Comparison of ENCODE assay signal across 23 cellular contexts in genomic region chr13:109148243-109148642, GRCh38.
DNase-seq lines count a peak whose midpoint lies in the region; TF ChIP-seq lines count a peak whose summit lies in the region.
"Had no signal": no experiment of that assay in that cellular context is flagged by ENCODE, and none has a peak within 500 bp of the region (broad histone marks: within the 10 kb centered on the region; RNA-seq: fewer than 3 reads in every experiment).

No MANE protein-coding gene starts in this region.

- no peaks in the 10 kb centered on the region for H3K9me3 Mint-ChIP-seq in T-helper 2 cell treated with Interferon-gamma antibody and Interleukin-4, amounts not matched to agents 5 μg/mL and 100 μg/mL, for 36 hours
- H3K9me3 Mint-ChIP-seq: activated CD4-positive, alpha-beta memory T cell treated with anti-CD3 and anti-CD28 coated beads, Interleukin-2, amount 10 ng/mL, durations not matched to agents 7 days and 5 days; activated naive CD4-positive, alpha-beta T cell treated with anti-CD3 and anti-CD28 coated beads, Interleukin-2, amount 10 ng/mL, durations not matched to agents 7 days and 5 days; activated T-cell treated with anti-CD3 and anti-CD28 coated beads, Interleukin-2, amount 50 U/mL, for 24 hours; stimulated activated effector memory CD8-positive, alpha-beta T cell treated with anti-CD3 and anti-CD28 coated beads, Interleukin-12 subunit alpha, Interleukin-12 subunit beta, amount 100 ng/mL, for 72 hours; T-helper 1 cell treated with Interleukin-12 subunit alpha and Interleukin-12 subunit beta and Interleukin-4 antibody, amounts not matched to agents 30 μg/mL and 1 μg/mL, for 36 hours; WTC11 had no signal

- DNase-seq in EH (ENCODE audit: low read depth) (peak; percentile 82), NCI-H82 treated with DMSO at 0.1 percent for 48 hours (lab: John Stamatoyannopoulos, UW; ENCODE audit: unreplicated experiment) (peak; percentile 75), epithelial cell of prostate (ENCODE audit: low read depth, low spot score) (no peak), NCI-H1105 treated with DMSO at 0.1 percent for 48 hours (lab: John Stamatoyannopoulos, UW) (no peak), right atrium auricular region (ENCODE audit: low spot score) (no peak)
- no peak for DNase-seq in effector CD4-positive, alpha-beta T cell
- no peak for DNase-seq in T-helper 2 cell treated with Interferon-gamma antibody and Interleukin-4, amounts not matched to agents 5 μg/mL and 100 μg/mL, for 36 hours (ENCODE audit: low spot score)
- DNase-seq: activated CD4-positive, alpha-beta memory T cell treated with anti-CD3 and anti-CD28 coated beads, Interleukin-2, amount 10 ng/mL, durations not matched to agents 7 days and 5 days; activated naive CD4-positive, alpha-beta T cell treated with anti-CD3 and anti-CD28 coated beads, Interleukin-2, amount 10 ng/mL, durations not matched to agents 7 days and 5 days; activated T-cell treated with anti-CD3 and anti-CD28 coated beads, Interleukin-2, amount 50 U/mL, for 24 hours; CD8-positive, alpha-beta memory T cell; DMS79; NCI-H1092; NCI-H2081; NCI-H524; nucleus accumbens; SHP77 had no signal

- H3K4me3 ChIP-seq in muscle layer of duodenum (ENCODE audit: low read depth in 1 of 2, low read length in 2 of 2) (no peak overlapping the region), right atrium auricular region (no peak overlapping the region)
- H3K4me3 ChIP-seq: thoracic aorta had no signal

- peaks cover 5% of the 10 kb centered on the region for H3K27me3 Mint-ChIP-seq in T-helper 2 cell treated with Interferon-gamma antibody and Interleukin-4, amounts not matched to agents 5 μg/mL and 100 μg/mL, for 36 hours (ENCODE audit: low read depth)
- H3K27me3 Mint-ChIP-seq: activated CD4-positive, alpha-beta memory T cell treated with anti-CD3 and anti-CD28 coated beads, Interleukin-2, amount 10 ng/mL, durations not matched to agents 7 days and 5 days; activated naive CD4-positive, alpha-beta T cell treated with anti-CD3 and anti-CD28 coated beads, Interleukin-2, amount 10 ng/mL, durations not matched to agents 7 days and 5 days; CD8-positive, alpha-beta memory T cell had no signal

- H3K36me3 Mint-ChIP-seq in T-helper 2 cell treated with Interferon-gamma antibody and Interleukin-4, amounts not matched to agents 5 μg/mL and 100 μg/mL, for 36 hours (ENCODE audit: low read depth) = no peaks in the 10 kb centered on the region
- H3K36me3 Mint-ChIP-seq: activated naive CD4-positive, alpha-beta T cell treated with anti-CD3 and anti-CD28 coated beads, Interleukin-2, amount 10 ng/mL, durations not matched to agents 7 days and 5 days; CD8-positive, alpha-beta memory T cell; stimulated activated effector memory CD8-positive, alpha-beta T cell treated with anti-CD3 and anti-CD28 coated beads, Interleukin-12 subunit alpha, Interleukin-12 subunit beta, amount 100 ng/mL, for 72 hours; WTC11 had no signal

- H3K36me3 ChIP-seq in muscle layer of duodenum (ENCODE audit: control insufficient read depth in 1 of 2, insufficient read depth in 2 of 2, low read length in 2 of 2) (no peaks in the 10 kb centered on the region), right atrium auricular region (no peaks in the 10 kb centered on the region)
- H3K36me3 ChIP-seq: thoracic aorta had no signal

- H3K4me1 Mint-ChIP-seq in T-helper 2 cell treated with Interferon-gamma antibody and Interleukin-4, amounts not matched to agents 5 μg/mL and 100 μg/mL, for 36 hours (ENCODE audit: low read depth) = peaks cover 2% of the 10 kb centered on the region
- H3K4me1 Mint-ChIP-seq: activated CD4-positive, alpha-beta memory T cell treated with anti-CD3 and anti-CD28 coated beads, Interleukin-2, amount 10 ng/mL, durations not matched to agents 7 days and 5 days; activated naive CD4-positive, alpha-beta T cell treated with anti-CD3 and anti-CD28 coated beads, Interleukin-2, amount 10 ng/mL, durations not matched to agents 7 days and 5 days; CD8-positive, alpha-beta memory T cell; stimulated activated effector memory CD8-positive, alpha-beta T cell treated with anti-CD3 and anti-CD28 coated beads, Interleukin-12 subunit alpha, Interleukin-12 subunit beta, amount 100 ng/mL, for 72 hours had no signal

- no peak overlapping the region for H3K4me3 Mint-ChIP-seq in T-helper 2 cell treated with Interferon-gamma antibody and Interleukin-4, amounts not matched to agents 5 μg/mL and 100 μg/mL, for 36 hours
- H3K4me3 Mint-ChIP-seq: activated CD4-positive, alpha-beta memory T cell treated with anti-CD3 and anti-CD28 coated beads, Interleukin-2, amount 10 ng/mL, durations not matched to agents 7 days and 5 days; activated naive CD4-positive, alpha-beta T cell treated with anti-CD3 and anti-CD28 coated beads, Interleukin-2, amount 10 ng/mL, durations not matched to agents 7 days and 5 days; activated T-cell treated with anti-CD3 and anti-CD28 coated beads, Interleukin-2, amount 50 U/mL, for 24 hours; CD8-positive, alpha-beta memory T cell; stimulated activated effector memory CD8-positive, alpha-beta T cell treated with anti-CD3 and anti-CD28 coated beads, Interleukin-12 subunit alpha, Interleukin-12 subunit beta, amount 100 ng/mL, for 72 hours; T-helper 1 cell treated with Interleukin-12 subunit alpha and Interleukin-12 subunit beta and Interleukin-4 antibody, amounts not matched to agents 30 μg/mL and 1 μg/mL, for 36 hours; WTC11 had no signal

- H3K27ac Mint-ChIP-seq in T-helper 2 cell treated with Interferon-gamma antibody and Interleukin-4, amounts not matched to agents 5 μg/mL and 100 μg/mL, for 36 hours = no peak overlapping the region
- H3K27ac Mint-ChIP-seq: activated CD4-positive, alpha-beta memory T cell treated with anti-CD3 and anti-CD28 coated beads, Interleukin-2, amount 10 ng/mL, durations not matched to agents 7 days and 5 days; activated naive CD4-positive, alpha-beta T cell treated with anti-CD3 and anti-CD28 coated beads, Interleukin-2, amount 10 ng/mL, durations not matched to agents 7 days and 5 days; activated T-cell treated with anti-CD3 and anti-CD28 coated beads, Interleukin-2, amount 50 U/mL, for 24 hours; CD8-positive, alpha-beta memory T cell; stimulated activated effector memory CD8-positive, alpha-beta T cell treated with anti-CD3 and anti-CD28 coated beads, Interleukin-12 subunit alpha, Interleukin-12 subunit beta, amount 100 ng/mL, for 72 hours; T-helper 1 cell treated with Interleukin-12 subunit alpha and Interleukin-12 subunit beta and Interleukin-4 antibody, amounts not matched to agents 30 μg/mL and 1 μg/mL, for 36 hours; WTC11 had no signal

- H3K27ac ChIP-seq in epithelial cell of prostate (peak overlapping the region; percentile 84), muscle layer of duodenum (ENCODE audit: low read length) (peak overlapping the region; percentile 25), right atrium auricular region (no peak overlapping the region)
- H3K27ac ChIP-seq: KMS-11, thoracic aorta had no signal

- no peaks in the 10 kb centered on the region for H3K9me3 ChIP-seq in muscle layer of duodenum (ENCODE audit: control insufficient read depth in 1 of 2, low read length in 2 of 2)
- H3K9me3 ChIP-seq in right atrium auricular region = no peaks in the 10 kb centered on the region
- H3K9me3 ChIP-seq: thoracic aorta had no signal

- TF ChIP-seq CTCF in right atrium auricular region (IDR thresholded peaks at IDR 0.05) = no peak

- peaks cover 0 to 3% of the 10 kb centered on the region in 2 donors for H3K4me1 ChIP-seq in muscle layer of duodenum (ENCODE audit: control insufficient read depth in 1 of 2, insufficient read depth in 2 of 2, low read length in 2 of 2)
- H3K4me1 ChIP-seq in right atrium auricular region = no peaks in the 10 kb centered on the region

- H3K27me3 ChIP-seq in muscle layer of duodenum (ENCODE audit: low read depth, low read length) (no peaks in the 10 kb centered on the region), right atrium auricular region (no peaks in the 10 kb centered on the region)

Comparison
In these comparisons a context has a peak if more than half of its experiments do, and no peak if none do; other contexts are left out.
1. DNase-seq: peak in EH (single experiment) and NCI-H82 treated with DMSO at 0.1 percent for 48 hours (single experiment); none in epithelial cell of prostate (single experiment), effector CD4-positive, alpha-beta T cell (single experiment), NCI-H1105 treated with DMSO at 0.1 percent for 48 hours (single experiment), T-helper 2 cell treated with Interferon-gamma antibody and Interleukin-4, amounts not matched to agents 5 μg/mL and 100 μg/mL, for 36 hours (single experiment) and right atrium auricular region (single experiment).
2. H3K27ac ChIP-seq: peak in epithelial cell of prostate (single experiment) and muscle layer of duodenum (single experiment); none in right atrium auricular region (0 of 2).